34 cellular contexts compared by ENCODE assay signal in genomic region chr19:21607453-21607852, GRCh38.
"Had no signal": no experiment of that assay in that cellular context is flagged by ENCODE, and none has a peak within 500 bp of the region (broad histone marks: within the 10 kb centered on the region; RNA-seq: fewer than 3 reads in every experiment).

No MANE protein-coding gene starts in this region.

- H3K36me3 Mint-ChIP-seq: activated naive CD8-positive, alpha-beta T cell had no signal

- H3K4me3 Mint-ChIP-seq: activated CD4-positive, alpha-beta memory T cell treated with anti-CD3 and anti-CD28 coated beads, Interleukin-2, amount 10 ng/mL, durations not matched to agents 7 days and 5 days; activated CD8-positive, alpha-beta memory T cell treated with anti-CD3 and anti-CD28 coated beads, Interleukin-2, amount 10 ng/mL, durations not matched to agents 7 days and 5 days; activated naive CD4-positive, alpha-beta T cell treated with anti-CD3 and anti-CD28 coated beads, Interleukin-2, amount 10 ng/mL, durations not matched to agents 7 days and 5 days; activated naive CD8-positive, alpha-beta T cell; activated naive CD8-positive, alpha-beta T cell treated with anti-CD3 and anti-CD28 coated beads, Interleukin-2, amount 50 U/mL, for 24 hours; T-helper 1 cell treated with Interleukin-12 subunit alpha and Interleukin-12 subunit beta and Interleukin-4 antibody, amounts not matched to agents 30 μg/mL and 1 μg/mL, for 36 hours; T-helper 2 cell treated with Interferon-gamma antibody and Interleukin-4, amounts not matched to agents 5 μg/mL and 100 μg/mL, for 36 hours had no signal

- H3K27me3 Mint-ChIP-seq: activated CD4-positive, alpha-beta memory T cell treated with anti-CD3 and anti-CD28 coated beads, Interleukin-2, amount 10 ng/mL, durations not matched to agents 7 days and 5 days; activated CD8-positive, alpha-beta memory T cell treated with anti-CD3 and anti-CD28 coated beads, Interleukin-2, amount 10 ng/mL, durations not matched to agents 7 days and 5 days; activated naive CD4-positive, alpha-beta T cell treated with anti-CD3 and anti-CD28 coated beads, Interleukin-2, amount 10 ng/mL, durations not matched to agents 7 days and 5 days; activated naive CD8-positive, alpha-beta T cell; activated naive CD8-positive, alpha-beta T cell treated with anti-CD3 and anti-CD28 coated beads, Interleukin-2, amount 50 U/mL, for 24 hours had no signal

- H3K9me3 ChIP-seq: Peyer's patch, SJSA1, SK-N-SH had no signal

- H3K27ac ChIP-seq: brain microvascular endothelial cell, KMS-11, Peyer's patch, SJSA1, WERI-Rb-1 had no signal

- H3K27me3 ChIP-seq: brain microvascular endothelial cell, Peyer's patch, SJSA1 had no signal

- H3K27ac Mint-ChIP-seq: activated CD4-positive, alpha-beta memory T cell treated with anti-CD3 and anti-CD28 coated beads, Interleukin-2, amount 10 ng/mL, durations not matched to agents 7 days and 5 days; activated CD8-positive, alpha-beta memory T cell treated with anti-CD3 and anti-CD28 coated beads, Interleukin-2, amount 10 ng/mL, durations not matched to agents 7 days and 5 days; activated naive CD4-positive, alpha-beta T cell treated with anti-CD3 and anti-CD28 coated beads, Interleukin-2, amount 10 ng/mL, durations not matched to agents 7 days and 5 days; activated naive CD8-positive, alpha-beta T cell; activated naive CD8-positive, alpha-beta T cell treated with anti-CD3 and anti-CD28 coated beads, Interleukin-2, amount 50 U/mL, for 24 hours; T-helper 1 cell treated with Interleukin-12 subunit alpha and Interleukin-12 subunit beta and Interleukin-4 antibody, amounts not matched to agents 30 μg/mL and 1 μg/mL, for 36 hours; T-helper 2 cell treated with Interferon-gamma antibody and Interleukin-4, amounts not matched to agents 5 μg/mL and 100 μg/mL, for 36 hours had no signal

- DNase-seq: activated CD4-positive, alpha-beta memory T cell treated with anti-CD3 and anti-CD28 coated beads, Interleukin-2, amount 10 ng/mL, durations not matched to agents 7 days and 5 days; activated CD4-positive, alpha-beta T cell treated with anti-CD3 and anti-CD28 coated beads for 1 hour; activated CD4-positive, alpha-beta T cell treated with anti-CD3 and anti-CD28 coated beads for 48 hours; activated CD4-positive, CD25-positive, alpha-beta regulatory T cell; activated CD8-positive, alpha-beta memory T cell treated with anti-CD3 and anti-CD28 coated beads for 24 hours; activated CD8-positive, alpha-beta memory T cell treated with anti-CD3 and anti-CD28 coated beads, Interleukin-2, amount 10 ng/mL, durations not matched to agents 7 days and 5 days; activated CD8-positive, alpha-beta memory T cell treated with anti-CD3 and anti-CD28 coated beads, Interleukin-2, amount 50 U/mL, for 48 hours; activated effector memory CD4-positive, alpha-beta T cell treated with Interleukin-2 at 50 U/mL for 16 hours; activated naive CD4-positive, alpha-beta T cell treated with anti-CD3 and anti-CD28 coated beads, Interleukin-2, amount 10 ng/mL, durations not matched to agents 7 days and 5 days; activated naive CD8-positive, alpha-beta T cell treated with anti-CD3 and anti-CD28 coated beads, Interleukin-2, amount 50 U/mL, for 24 hours; activated T-cell treated with anti-CD3 and anti-CD28 coated beads, Interleukin-2, amount 50 U/mL, for 48 hours; anterior cingulate cortex; brain microvascular endothelial cell; central memory CD4-positive, alpha-beta T cell; NCI-H1092 treated with DMSO at 0.1 percent for 48 hours; NCI-H1417; NCI-H146; NCI-H187; NCI-H2029 treated with DMSO at 0.1 percent for 48 hours; NCI-H2107; NCI-H2171; NCI-H510A; NCI-H526; NCI-H774; Peyer's patch; RPMI8226; SHP77 treated with DMSO at 0.1 percent for 48 hours; SK-N-SH; WERI-Rb-1 had no signal

- H3K9ac ChIP-seq: KMS-11, SK-N-SH had no signal

- H3K4me3 ChIP-seq: Peyer's patch, SJSA1 had no signal

- H3K4me1 ChIP-seq: SJSA1 had no signal

- ATAC-seq: activated CD8-positive, alpha-beta memory T cell treated with anti-CD3 and anti-CD28 coated beads, Interleukin-2, amount 10 ng/mL, durations not matched to agents 7 days and 5 days; activated naive CD8-positive, alpha-beta T cell treated with anti-CD3 and anti-CD28 coated beads, Interleukin-2, amount 50 U/mL, for 24 hours had no signal

- H3K9me3 Mint-ChIP-seq: activated naive CD8-positive, alpha-beta T cell treated with anti-CD3 and anti-CD28 coated beads, Interleukin-2, amount 50 U/mL, for 24 hours had no signal

- H3K36me3 ChIP-seq: brain microvascular endothelial cell, Peyer's patch, SJSA1, WERI-Rb-1 had no signal
